17 cellular contexts compared by ENCODE assay signal in genomic region chr10:101920497-101920896, GRCh38.
DNase-seq lines count a peak whose midpoint lies in the region; ATAC-seq, FAIRE-seq and TF ChIP-seq lines count a peak whose summit lies in the region.
"Had no signal": no experiment of that assay in that cellular context is flagged by ENCODE, and none has a peak within 500 bp of the region (broad histone marks: within the 10 kb centered on the region; RNA-seq: fewer than 3 reads in every experiment).

No MANE protein-coding gene starts in this region.

- peaks cover 27% of the 10 kb centered on the region for H3K4me1 Mint-ChIP-seq in CD14-positive monocyte
- H3K4me1 Mint-ChIP-seq in activated T-helper 17 cell treated with anti-CD3 and anti-CD28 coated beads, Interleukin-2, amount 50 U/mL, for 72 hours, result peaks cover 8% of the 10 kb centered on the region
- peaks cover 13% of the 10 kb centered on the region for H3K4me1 Mint-ChIP-seq in activated CD4-positive, alpha-beta memory T cell treated with anti-CD3 and anti-CD28 coated beads, Interleukin-2, amount 10 ng/mL, durations not matched to agents 7 days and 5 days

- peaks cover 29 to 45% of the 10 kb centered on the region in 2 donors for H3K36me3 Mint-ChIP-seq in CD14-positive monocyte
- H3K36me3 Mint-ChIP-seq in activated T-helper 17 cell treated with anti-CD3 and anti-CD28 coated beads, Interleukin-2, amount 50 U/mL, for 72 hours (ENCODE audit: low read depth), result peaks cover 13% of the 10 kb centered on the region
- peaks cover 3% of the 10 kb centered on the region for H3K36me3 Mint-ChIP-seq in activated CD4-positive, alpha-beta memory T cell treated with anti-CD3 and anti-CD28 coated beads, Interleukin-2, amount 10 ng/mL, durations not matched to agents 7 days and 5 days (ENCODE audit: low read depth)

- H3K27me3 Mint-ChIP-seq in CD14-positive monocyte (ENCODE audit: low read depth in 3 of 3), result no peaks in the 10 kb centered on the region
- no peaks in the 10 kb centered on the region for H3K27me3 Mint-ChIP-seq in activated T-helper 17 cell treated with anti-CD3 and anti-CD28 coated beads, Interleukin-2, amount 50 U/mL, for 72 hours
- H3K27me3 Mint-ChIP-seq in activated CD4-positive, alpha-beta memory T cell treated with anti-CD3 and anti-CD28 coated beads, Interleukin-2, amount 10 ng/mL, durations not matched to agents 7 days and 5 days, result no peaks in the 10 kb centered on the region

- intact Hi-C loops in CD14-positive monocyte (cut with micrococcal nuclease), result no loop called here

- H3K9me3 Mint-ChIP-seq in CD14-positive monocyte, result no peaks in the 10 kb centered on the region
- H3K9me3 Mint-ChIP-seq in activated T-helper 17 cell treated with anti-CD3 and anti-CD28 coated beads, Interleukin-2, amount 50 U/mL, for 72 hours, result no peaks in the 10 kb centered on the region
- H3K9me3 Mint-ChIP-seq in activated CD4-positive, alpha-beta memory T cell treated with anti-CD3 and anti-CD28 coated beads, Interleukin-2, amount 10 ng/mL, durations not matched to agents 7 days and 5 days, result no peaks in the 10 kb centered on the region
- H3K9me3 Mint-ChIP-seq: T-helper 1 cell treated with Interleukin-12 subunit alpha and Interleukin-12 subunit beta and Interleukin-4 antibody, amounts not matched to agents 30 μg/mL and 1 μg/mL, for 36 hours had no signal

- peak overlapping the region in 4 of 7 donors; percentile 26 to 73 (median 72) for H3K27ac Mint-ChIP-seq in CD14-positive monocyte
- H3K27ac Mint-ChIP-seq in activated T-helper 17 cell treated with anti-CD3 and anti-CD28 coated beads, Interleukin-2, amount 50 U/mL, for 72 hours, result peak overlapping the region; percentile 47
- no peak overlapping the region for H3K27ac Mint-ChIP-seq in activated CD4-positive, alpha-beta memory T cell treated with anti-CD3 and anti-CD28 coated beads, Interleukin-2, amount 10 ng/mL, durations not matched to agents 7 days and 5 days
- H3K27ac Mint-ChIP-seq: T-helper 1 cell treated with Interleukin-12 subunit alpha and Interleukin-12 subunit beta and Interleukin-4 antibody, amounts not matched to agents 30 μg/mL and 1 μg/mL, for 36 hours had no signal

- peak overlapping the region in 1 of 2 donors; percentile 59 for H3K4me3 Mint-ChIP-seq in CD14-positive monocyte
- H3K4me3 Mint-ChIP-seq in activated T-helper 17 cell treated with anti-CD3 and anti-CD28 coated beads, Interleukin-2, amount 50 U/mL, for 72 hours, result no peak overlapping the region
- H3K4me3 Mint-ChIP-seq in activated CD4-positive, alpha-beta memory T cell treated with anti-CD3 and anti-CD28 coated beads, Interleukin-2, amount 10 ng/mL, durations not matched to agents 7 days and 5 days, result no peak overlapping the region
- H3K4me3 Mint-ChIP-seq: T-helper 1 cell treated with Interleukin-12 subunit alpha and Interleukin-12 subunit beta and Interleukin-4 antibody, amounts not matched to agents 30 μg/mL and 1 μg/mL, for 36 hours had no signal

- ATAC-seq in activated T-helper 17 cell treated with anti-CD3 and anti-CD28 coated beads, Interleukin-2, amount 50 U/mL, for 72 hours (replicated peaks), result no peak
- no peak for ATAC-seq in HG03571 (IDR thresholded peaks at IDR 0.05; ENCODE audit: unreplicated experiment)
- no peak for ATAC-seq in GM18858 (IDR thresholded peaks at IDR 0.05; ENCODE audit: unreplicated experiment)
- ATAC-seq: SK-N-SH treated with all-trans-retinoic acid at 6 μM for 48 hours had no signal

- CTCF ChIA-PET in activated CD4-positive, alpha-beta memory T cell treated with anti-CD3 and anti-CD28 coated beads, Interleukin-2, amount 10 ng/mL, durations not matched to agents 7 days and 5 days (lab: Charles Lee), result no interaction called here

- DNase-seq in CD14-positive monocyte (ENCODE audit: low spot score) (no peak), GM19239 (ENCODE audit: insufficient read length, low spot score) (no peak), NOMO-1 (lab: John Stamatoyannopoulos, UW; ENCODE audit: unreplicated experiment in 2 of 2) (peak; percentile 55 to 81)
- DNase-seq in activated CD4-positive, alpha-beta memory T cell treated with anti-CD3 and anti-CD28 coated beads, Interleukin-2, amount 10 ng/mL, durations not matched to agents 7 days and 5 days, result no peak
- DNase-seq: DMS79 treated with DMSO at 0.1 percent for 48 hours, GM23248, MM.1S, NCI-H1417 treated with DMSO at 0.1 percent for 48 hours, NCI-H187 treated with DMSO at 0.1 percent for 48 hours, NCI-H345, NCI-H524 treated with DMSO at 0.1 percent for 48 hours, Right ventricle myocardium superior had no signal

- TF ChIP-seq CTCF in CD14-positive monocyte (IDR thresholded peaks at IDR 0.05), result no peak

- POLR2A ChIA-PET in activated CD4-positive, alpha-beta memory T cell treated with anti-CD3 and anti-CD28 coated beads, Interleukin-2, amount 10 ng/mL, durations not matched to agents 7 days and 5 days (lab: Charles Lee), result interaction anchor here (0.7 kb wide), 1 partner anchor 16 kb away, joined by 4 read pairs; no protein-coding TSS in a partner anchor

- FAIRE-seq in GM19239 (lab: Jason Lieb, UNC), result peak; percentile 18

Comparison
In these comparisons a context has a peak if more than half of its experiments do, and no peak if none do; other contexts are left out.
1. DNase-seq: peak in NOMO-1 (2 of 2); none in CD14-positive monocyte (single experiment), GM19239 (single experiment) and activated CD4-positive, alpha-beta memory T cell treated with anti-CD3 and anti-CD28 coated beads, Interleukin-2, amount 10 ng/mL, durations not matched to agents 7 days and 5 days (single experiment).